In the genomic region with DNA sequence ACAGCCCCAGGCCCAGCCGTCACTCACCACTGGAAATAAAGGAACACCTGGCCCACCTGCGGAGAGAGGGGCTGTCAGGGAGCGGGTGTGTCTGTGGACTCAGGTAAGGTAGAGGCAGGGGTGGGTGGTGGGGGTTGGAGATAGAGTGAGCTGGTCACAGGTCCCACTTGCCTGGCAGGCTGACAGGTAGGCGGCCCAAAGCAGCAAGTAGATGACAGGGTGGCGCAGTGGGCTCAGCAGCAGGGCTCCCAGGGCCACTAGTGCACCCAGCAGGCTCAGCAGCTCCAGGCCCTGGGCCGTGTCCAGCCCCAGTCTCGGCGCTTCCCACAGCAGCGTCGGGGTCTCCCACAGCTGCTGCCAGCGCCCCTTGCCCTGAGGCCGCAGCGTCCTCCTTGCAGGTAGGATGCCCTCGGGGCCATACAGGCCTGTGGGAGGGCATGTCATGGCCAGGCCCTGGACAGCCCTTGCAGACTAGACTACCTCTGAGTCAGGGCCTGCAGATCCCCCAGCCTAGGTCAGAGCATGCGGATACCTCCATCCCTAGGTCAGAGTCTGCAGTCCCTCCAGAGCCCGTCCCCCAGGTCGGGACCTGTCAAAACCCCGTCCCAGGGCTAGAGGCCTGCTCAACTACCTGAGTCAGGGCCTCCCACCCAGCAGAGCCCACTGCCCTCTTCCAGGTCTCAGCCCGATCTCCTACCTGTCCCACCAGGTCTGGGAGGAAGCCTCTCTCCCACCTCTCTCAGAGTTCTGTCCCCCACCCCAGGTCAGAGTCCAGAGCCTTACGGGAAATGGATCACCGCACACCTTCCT, we compare ENCODE assay signal across 8 cellular contexts. TPM values are rescaled to one million over a fixed set of nuclear protein-coding genes. Genes with fewer than 3 reads are reported as not detected.
DNase-seq lines count a peak whose midpoint lies in the region; ATAC-seq and TF ChIP-seq lines count a peak whose summit lies in the region.

No MANE protein-coding gene starts in this region.

- no peak for DNase-seq in AG04450 (ENCODE audit: low read depth, low spot score)
- peak; percentile 42 for DNase-seq in RPMI8226
- DNase-seq in epithelial cell of esophagus (ENCODE audit: low read depth): no peak
- DNase-seq in NCI-H2029 (lab: John Stamatoyannopoulos, UW): no peak
- no peak for DNase-seq in NAMALWA (ENCODE audit: low spot score)

- peak; percentile 26 for ATAC-seq in GM21528 (IDR thresholded peaks at IDR 0.05; ENCODE audit: low FRiP score, unreplicated experiment)
- no peak for ATAC-seq in GM19467 (IDR thresholded peaks at IDR 0.05; ENCODE audit: unreplicated experiment)

- H3K27me3 ChIP-seq in AG04450 (ENCODE audit: control insufficient read depth, insufficient read depth, low read length) (no peaks in the 10 kb centered on the region), neural cell (ENCODE audit: insufficient read depth, low read depth, low read length) (no peaks in the 10 kb centered on the region)

- H3K27ac ChIP-seq in AG04450 (ENCODE audit: low read depth, low read length) (peak overlapping the region; percentile 47), neural cell (ENCODE audit: low read length) (peak overlapping the region; percentile 65)

- TF ChIP-seq CTCF in AG04450 (IDR thresholded peaks at IDR 0.05; ENCODE audit: low read depth, low read length): no peak
- no peak for TF ChIP-seq CTCF in epithelial cell of esophagus (IDR thresholded peaks at IDR 0.05; ENCODE audit: insufficient read depth, low read depth, low read length, missing control alignments)
- TF ChIP-seq CTCF in neural cell (IDR thresholded peaks at IDR 0.05; ENCODE audit: poor library complexity, severe bottlenecking): no peak

- TF ChIP-seq EP300 in neural cell (conservative IDR thresholded peaks at IDR 0.05; ENCODE audit: poor library complexity, severe bottlenecking): no peak

- H3K9me3 ChIP-seq in AG04450 (ENCODE audit: control insufficient read depth, insufficient read depth, low read length) (no peaks in the 10 kb centered on the region; the same call in 1 of the 2 replicates), neural cell (ENCODE audit: low read length) (no peaks in the 10 kb centered on the region)

- H3F3A ChIP-seq in neural cell (ENCODE audit: insufficient read depth, low read length, poor library complexity, severe bottlenecking): no peaks in the 10 kb centered on the region

- H3K9me2 ChIP-seq in neural cell (ENCODE audit: insufficient read depth, low read length): no peaks in the 10 kb centered on the region

- H3K9ac ChIP-seq in neural cell (ENCODE audit: low read length): peak overlapping the region; percentile 86

- peaks cover 30% of the 10 kb centered on the region for H3K79me2 ChIP-seq in neural cell (replicated peaks; ENCODE audit: insufficient read depth, low read length)

- CTCF ChIA-PET in AG04450 (lab: Charles Lee): interaction anchor here (0.6 to 4.2 kb wide), 3 partner anchors 9 to 56 kb away, joined by 3 to 28 read pairs (median 7); partner anchors contain the start of genes SCO2 and SYCE3

- H4K20me1 ChIP-seq in neural cell (ENCODE audit: insufficient read depth): no peaks in the 10 kb centered on the region

- H3K36me3 ChIP-seq in neural cell (ENCODE audit: insufficient read depth, low read length): no peaks in the 10 kb centered on the region

- H2AFZ ChIP-seq in neural cell (ENCODE audit: low read depth, low read length): peak overlapping the region; percentile 27

- H3K4me3 ChIP-seq in AG04450 (ENCODE audit: low read depth, low read length): peak overlapping the region; percentile 99
- H3K4me3 ChIP-seq in epithelial cell of esophagus (ENCODE audit: low read length): peak overlapping the region; percentile 90
- peak overlapping the region; percentile 94 for H3K4me3 ChIP-seq in neural cell (ENCODE audit: low read length)

- peak overlapping the region; percentile 73 for H3K4me2 ChIP-seq in neural cell (ENCODE audit: low read length)

- POLR2A ChIA-PET in AG04450 (lab: Yijun Ruan, JAX): interaction anchor here (1.0 to 1.9 kb wide), 2 partner anchors 19 to 76 kb away, joined by 11 to 29 read pairs; partner anchors contain the start of genes CHKB and SCO2

- TF ChIP-seq RAD21 in neural cell (conservative IDR thresholded peaks at IDR 0.05): no peak

TF ChIP-seq in neural cell, 6 proteins besides CTCF, POLR2A, EP300 and RAD21:
- TF ChIP-seq EZH2 (IDR thresholded peaks at IDR 0.05; ENCODE audit: borderline replicate concordance, insufficient read depth, low read length, poor library complexity, severe bottlenecking) (no peak), MXI1 (conservative IDR thresholded peaks at IDR 0.05; ENCODE audit: poor library complexity, severe bottlenecking) (no peak), SMC3 (conservative IDR thresholded peaks at IDR 0.05; ENCODE audit: poor library complexity) (no peak), POLR2AphosphoS5 (IDR thresholded peaks at IDR 0.05) (no peak), TAF1 (IDR thresholded peaks at IDR 0.05; ENCODE audit: low read depth) (no peak)
- TF ChIP-seq, protein P1, sequence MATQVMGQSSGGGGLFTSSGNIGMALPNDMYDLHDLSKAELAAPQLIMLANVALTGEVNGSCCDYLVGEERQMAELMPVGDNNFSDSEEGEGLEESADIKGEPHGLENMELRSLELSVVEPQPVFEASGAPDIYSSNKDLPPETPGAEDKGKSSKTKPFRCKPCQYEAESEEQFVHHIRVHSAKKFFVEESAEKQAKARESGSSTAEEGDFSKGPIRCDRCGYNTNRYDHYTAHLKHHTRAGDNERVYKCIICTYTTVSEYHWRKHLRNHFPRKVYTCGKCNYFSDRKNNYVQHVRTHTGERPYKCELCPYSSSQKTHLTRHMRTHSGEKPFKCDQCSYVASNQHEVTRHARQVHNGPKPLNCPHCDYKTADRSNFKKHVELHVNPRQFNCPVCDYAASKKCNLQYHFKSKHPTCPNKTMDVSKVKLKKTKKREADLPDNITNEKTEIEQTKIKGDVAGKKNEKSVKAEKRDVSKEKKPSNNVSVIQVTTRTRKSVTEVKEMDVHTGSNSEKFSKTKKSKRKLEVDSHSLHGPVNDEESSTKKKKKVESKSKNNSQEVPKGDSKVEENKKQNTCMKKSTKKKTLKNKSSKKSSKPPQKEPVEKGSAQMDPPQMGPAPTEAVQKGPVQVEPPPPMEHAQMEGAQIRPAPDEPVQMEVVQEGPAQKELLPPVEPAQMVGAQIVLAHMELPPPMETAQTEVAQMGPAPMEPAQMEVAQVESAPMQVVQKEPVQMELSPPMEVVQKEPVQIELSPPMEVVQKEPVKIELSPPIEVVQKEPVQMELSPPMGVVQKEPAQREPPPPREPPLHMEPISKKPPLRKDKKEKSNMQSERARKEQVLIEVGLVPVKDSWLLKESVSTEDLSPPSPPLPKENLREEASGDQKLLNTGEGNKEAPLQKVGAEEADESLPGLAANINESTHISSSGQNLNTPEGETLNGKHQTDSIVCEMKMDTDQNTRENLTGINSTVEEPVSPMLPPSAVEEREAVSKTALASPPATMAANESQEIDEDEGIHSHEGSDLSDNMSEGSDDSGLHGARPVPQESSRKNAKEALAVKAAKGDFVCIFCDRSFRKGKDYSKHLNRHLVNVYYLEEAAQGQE (IDR thresholded peaks at IDR 0.05; ENCODE audit: borderline replicate concordance): no peak

RNA-seq across cellular contexts. Expression of gene LMF2, which starts 0.7 kb away (rescaled TPM):
- polyA plus RNA-seq in AG04450 (2011; rRNA removed) (25.7 and 46.6 TPM in 2 replicates), neural cell (76.5 and 85.2 TPM in 2 replicates)
- 23.1 and 28.0 TPM in 2 replicates for polyA minus RNA-seq in AG04450 (2011; rRNA and poly(A)+ RNA removed)
- polyA minus RNA-seq in neural cell: 17.8 and 19.0 TPM in 2 replicates

RNA-seq across cellular contexts. Expression of gene NCAPH2, which starts 1.2 kb away (rescaled TPM):
- 10.4 and 13.2 TPM in 2 replicates for polyA plus RNA-seq in AG04450 (2011; rRNA removed)
- 17.6 and 19.2 TPM in 2 replicates for polyA minus RNA-seq in AG04450 (2011; rRNA and poly(A)+ RNA removed)
- polyA plus RNA-seq in neural cell: 76.8 and 81.1 TPM in 2 replicates
- 39.8 and 45.8 TPM in 2 replicates for polyA minus RNA-seq in neural cell

RNA-seq across cellular contexts. Expression of gene SCO2, which starts 18.6 kb away (rescaled TPM):
- polyA plus RNA-seq in AG04450 (2011; rRNA removed): 0.15 and 0.60 TPM in 2 replicates
- polyA minus RNA-seq in AG04450 (2011; rRNA and poly(A)+ RNA removed): not detected in 2 replicates
- polyA plus RNA-seq in neural cell: 8.1 and 9.6 TPM in 2 replicates
- 2.9 and 4.1 TPM in 2 replicates for polyA minus RNA-seq in neural cell

RNA-seq across cellular contexts. Expression of gene MIOX, which starts 20.2 kb away (rescaled TPM):
- polyA plus RNA-seq in AG04450 (2011; rRNA removed) (0.14 and 0.22 TPM in 2 replicates), neural cell (not detected in 2 replicates)
- not detected in 2 replicates for polyA minus RNA-seq in AG04450 (2011; rRNA and poly(A)+ RNA removed)
- polyA minus RNA-seq in neural cell: not detected in 2 replicates

RNA-seq across cellular contexts. Expression of gene TYMP, which starts 23.0 kb away (rescaled TPM):
- polyA plus RNA-seq in AG04450 (2011; rRNA removed) (2.9 and 3.6 TPM in 2 replicates), neural cell (0.54 and 0.87 TPM in 2 replicates)
- polyA minus RNA-seq in AG04450 (2011; rRNA and poly(A)+ RNA removed): 2.1 and 2.9 TPM in 2 replicates
- 0.49 TPM in 1 of 2 replicates, not detected in the other for polyA minus RNA-seq in neural cell
